8 cellular contexts compared by ENCODE assay signal in genomic region chr20:43681468-43681942, GRCh38. TPM values are rescaled to one million over a fixed set of nuclear protein-coding genes. Genes with fewer than 3 reads are reported as not detected.
DNase-seq lines count a peak whose midpoint lies in the region; ATAC-seq and FAIRE-seq lines count a peak whose summit lies in the region.

No MANE protein-coding gene starts in this region.

- H3K4me3 ChIP-seq in SJCRH30, result no peak overlapping the region

- H3K27me3 Mint-ChIP-seq in stimulated activated memory B cell treated with anti-CD40 and anti-IgM and Interleukin-4, amounts not matched to agents 10 μg/mL and 1 μg/mL and 100 μg/mL, for 72 hours, result no peaks in the 10 kb centered on the region

- no peaks in the 10 kb centered on the region for H3K9me3 Mint-ChIP-seq in stimulated activated memory B cell treated with anti-CD40 and anti-IgM and Interleukin-4, amounts not matched to agents 10 μg/mL and 1 μg/mL and 100 μg/mL, for 72 hours

- FAIRE-seq in GM19239 (lab: Jason Lieb, UNC), result no peak

- H3K4me1 ChIP-seq in SJCRH30, result peaks cover 41% of the 10 kb centered on the region

- peaks cover 7% of the 10 kb centered on the region for H3K36me3 Mint-ChIP-seq in stimulated activated memory B cell treated with anti-CD40 and anti-IgM and Interleukin-4, amounts not matched to agents 10 μg/mL and 1 μg/mL and 100 μg/mL, for 72 hours

- H3K4me1 Mint-ChIP-seq in stimulated activated memory B cell treated with anti-CD40 and anti-IgM and Interleukin-4, amounts not matched to agents 10 μg/mL and 1 μg/mL and 100 μg/mL, for 72 hours, result peaks cover 43% of the 10 kb centered on the region

- H3K9me3 ChIP-seq in SJCRH30 (replicated peaks), result 0 out of 2 replicates have a peak, but pooled peaks cover under 1% of the 10 kb centered on the region

- ATAC-seq in HG03159 (IDR thresholded peaks at IDR 0.05; ENCODE audit: unreplicated experiment) (peak; percentile 27), HG02884 (IDR thresholded peaks at IDR 0.05; ENCODE audit: unreplicated experiment) (no peak)
- peak; percentile 67 for ATAC-seq in stimulated activated memory B cell treated with anti-CD40 and anti-IgM and Interleukin-4, amounts not matched to agents 10 μg/mL and 1 μg/mL and 100 μg/mL, for 72 hours

- peak overlapping the region; percentile 3; the same call in 1 of the 2 replicates for H3K27ac ChIP-seq in SJCRH30

- H3K27me3 ChIP-seq in SJCRH30, result no peaks in the 10 kb centered on the region

- H3K36me3 ChIP-seq in SJCRH30, result peaks cover 82% of the 10 kb centered on the region

- peak; percentile 15 for DNase-seq in COR-L47 (lab: John Stamatoyannopoulos, UW)
- DNase-seq in GM19239 (ENCODE audit: insufficient read length, low spot score), result peak; percentile 36
- peak; percentile 51 to 75 for DNase-seq in SJCRH30
- DNase-seq in SK-N-DZ (ENCODE audit: low spot score), result no peak
- no peak for DNase-seq in NCI-H1105 treated with DMSO at 0.1 percent for 48 hours (lab: John Stamatoyannopoulos, UW)

- H3K27ac Mint-ChIP-seq in stimulated activated memory B cell treated with anti-CD40 and anti-IgM and Interleukin-4, amounts not matched to agents 10 μg/mL and 1 μg/mL and 100 μg/mL, for 72 hours, result peak overlapping the region; percentile 91

- H3K4me3 Mint-ChIP-seq in stimulated activated memory B cell treated with anti-CD40 and anti-IgM and Interleukin-4, amounts not matched to agents 10 μg/mL and 1 μg/mL and 100 μg/mL, for 72 hours, result peak overlapping the region; percentile 65

RNA-seq across cellular contexts. Expression of gene MYBL2, which starts 14.6 kb away (rescaled TPM):
- 181 and 191 TPM in 2 replicates for total RNA-seq in SJCRH30 (2014; rRNA removed; shearing (Covaris generic))
- 87.6 and 99.1 TPM in 2 replicates for polyA plus RNA-seq in SK-N-DZ (2014; cell fraction: cytosol; rRNA removed)
- polyA plus RNA-seq in SK-N-DZ (2014; cell fraction: nucleus; rRNA removed), result 65.7 and 84.3 TPM in 2 replicates

RNA-seq across cellular contexts. Expression of gene GTSF1L, which starts 45.3 kb away (rescaled TPM):
- not detected in 2 replicates for total RNA-seq in SJCRH30 (2014; rRNA removed; shearing (Covaris generic))
- polyA plus RNA-seq in SK-N-DZ (2014; cell fraction: cytosol; rRNA removed), result not detected in 2 replicates
- polyA plus RNA-seq in SK-N-DZ (2014; cell fraction: nucleus; rRNA removed), result not detected in 2 replicates

Comparison
In these comparisons a context has a peak if more than half of its experiments do, and no peak if none do; other contexts are left out.
1. DNase-seq: peak in COR-L47 (single experiment), GM19239 (single experiment) and SJCRH30 (2 of 2); none in SK-N-DZ (single experiment) and NCI-H1105 treated with DMSO at 0.1 percent for 48 hours (single experiment).